Comparison of ENCODE assay signal across 1 cellular context in the genomic region with DNA sequence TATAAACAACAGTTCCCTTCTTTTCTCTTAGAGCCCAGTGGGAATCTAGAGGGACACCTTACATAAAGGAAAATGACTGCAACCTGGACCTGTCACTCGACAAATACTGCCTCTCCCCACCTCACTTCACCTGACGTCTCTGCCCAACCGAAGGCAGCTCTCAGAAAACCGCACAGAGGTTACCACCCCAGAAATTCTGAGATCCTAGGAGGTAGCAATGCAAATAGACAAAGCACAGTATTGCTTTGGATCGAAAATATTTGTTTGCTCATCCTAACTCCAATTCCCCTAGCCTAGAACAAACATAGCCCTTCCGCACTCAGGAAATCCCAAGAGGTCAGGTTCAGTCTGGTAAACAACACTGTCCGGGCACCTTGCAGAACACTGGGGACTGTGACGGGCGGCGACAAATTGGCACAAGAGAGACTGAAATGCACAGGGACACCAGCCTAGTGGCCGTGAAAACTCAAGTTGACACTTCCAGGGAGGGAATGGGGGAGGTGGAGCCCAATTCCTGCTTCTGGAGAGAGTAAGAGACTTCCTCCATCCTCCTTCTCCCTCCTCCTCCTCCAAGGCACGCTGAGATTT.
A peak's percentile ranks its signal among the peaks of the same experiment; 100 is the strongest.
TF ChIP-seq lines count a peak whose summit lies in the region.

No MANE protein-coding gene starts in this region.

TF ChIP-seq in HepG2, 621 proteins besides CTCF, POLR2A, EP300 and RAD21 (continued from another document and continues in another):
- TF ChIP-seq, protein P1, sequence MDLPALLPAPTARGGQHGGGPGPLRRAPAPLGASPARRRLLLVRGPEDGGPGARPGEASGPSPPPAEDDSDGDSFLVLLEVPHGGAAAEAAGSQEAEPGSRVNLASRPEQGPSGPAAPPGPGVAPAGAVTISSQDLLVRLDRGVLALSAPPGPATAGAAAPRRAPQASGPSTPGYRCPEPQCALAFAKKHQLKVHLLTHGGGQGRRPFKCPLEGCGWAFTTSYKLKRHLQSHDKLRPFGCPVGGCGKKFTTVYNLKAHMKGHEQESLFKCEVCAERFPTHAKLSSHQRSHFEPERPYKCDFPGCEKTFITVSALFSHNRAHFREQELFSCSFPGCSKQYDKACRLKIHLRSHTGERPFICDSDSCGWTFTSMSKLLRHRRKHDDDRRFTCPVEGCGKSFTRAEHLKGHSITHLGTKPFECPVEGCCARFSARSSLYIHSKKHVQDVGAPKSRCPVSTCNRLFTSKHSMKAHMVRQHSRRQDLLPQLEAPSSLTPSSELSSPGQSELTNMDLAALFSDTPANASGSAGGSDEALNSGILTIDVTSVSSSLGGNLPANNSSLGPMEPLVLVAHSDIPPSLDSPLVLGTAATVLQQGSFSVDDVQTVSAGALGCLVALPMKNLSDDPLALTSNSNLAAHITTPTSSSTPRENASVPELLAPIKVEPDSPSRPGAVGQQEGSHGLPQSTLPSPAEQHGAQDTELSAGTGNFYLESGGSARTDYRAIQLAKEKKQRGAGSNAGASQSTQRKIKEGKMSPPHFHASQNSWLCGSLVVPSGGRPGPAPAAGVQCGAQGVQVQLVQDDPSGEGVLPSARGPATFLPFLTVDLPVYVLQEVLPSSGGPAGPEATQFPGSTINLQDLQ (CRISPR knock-in tag; IDR thresholded peaks at IDR 0.05) = no peak
- TF ChIP-seq HHEX (CRISPR knock-in tag; IDR thresholded peaks at IDR 0.05) (peak; percentile 99), FOXJ3 (CRISPR knock-in tag; IDR thresholded peaks at IDR 0.05; ENCODE audit: borderline replicate concordance) (peak; percentile 87; the same call in 1 of the 2 replicates), POLR2G (IDR thresholded peaks at IDR 0.05; ENCODE audit: low read depth, low read length) (peak; percentile 34; the same call in 1 of the 2 replicates), NFE2L2 (IDR thresholded peaks at IDR 0.05; ENCODE audit: low read length) (no peak), NCOA2 (CRISPR knock-in tag; IDR thresholded peaks at IDR 0.05) (peak; percentile 91), KDM6A (CRISPR knock-in tag; IDR thresholded peaks at IDR 0.05; ENCODE audit: low read depth) (peak; percentile 48; the same call in 1 of the 2 replicates), HNF4G (IDR thresholded peaks at IDR 0.05; ENCODE audit: borderline replicate concordance, low read depth, low read length) (no peak), HNF4G (CRISPR knock-in tag; IDR thresholded peaks at IDR 0.05; ENCODE audit: borderline replicate concordance, low read depth) (no peak), SIX4 (CRISPR knock-in tag; IDR thresholded peaks at IDR 0.05) (peak; percentile 30; the same call in 1 of the 2 replicates), TSC22D2 (CRISPR knock-in tag; IDR thresholded peaks at IDR 0.05; ENCODE audit: borderline replicate concordance) (no peak), LCORL (IDR thresholded peaks at IDR 0.05) (no peak), LCORL (CRISPR knock-in tag; IDR thresholded peaks at IDR 0.05) (peak; percentile 59; the same call in 1 of the 2 replicates), MEIS1 (CRISPR knock-in tag; IDR thresholded peaks at IDR 0.05; ENCODE audit: borderline replicate concordance) (no peak), NR2F2 (IDR thresholded peaks at IDR 0.05; ENCODE audit: borderline replicate concordance, low read depth) (peak; percentile 93), ZSCAN21 (CRISPR knock-in tag; IDR thresholded peaks at IDR 0.05; ENCODE audit: borderline replicate concordance) (0 out of 2 replicates have a peak, but pooled peaks have one; percentile 10), NPAS2 (CRISPR knock-in tag; IDR thresholded peaks at IDR 0.05; ENCODE audit: borderline replicate concordance) (no peak), ELF3 (CRISPR knock-in tag; IDR thresholded peaks at IDR 0.05) (peak; percentile 27; the same call in 1 of the 2 replicates), ZFP1 (CRISPR knock-in tag; IDR thresholded peaks at IDR 0.05) (peak; percentile 71; the same call in 1 of the 2 replicates), SOX6 (IDR thresholded peaks at IDR 0.05) (no peak), SOX6 (CRISPR knock-in tag; IDR thresholded peaks at IDR 0.05) (peak; percentile 88), NCOR1 (IDR thresholded peaks at IDR 0.05; ENCODE audit: borderline replicate concordance, low read length) (no peak), HES4 (CRISPR knock-in tag; IDR thresholded peaks at IDR 0.05; ENCODE audit: borderline replicate concordance) (no peak), SAFB2 (CRISPR knock-in tag; IDR thresholded peaks at IDR 0.05; ENCODE audit: borderline replicate concordance, low read depth) (no peak; the same call in 1 of the 2 replicates), ZNF746 (CRISPR knock-in tag; IDR thresholded peaks at IDR 0.05) (peak; percentile 61; the same call in 1 of the 2 replicates), SIX1 (CRISPR knock-in tag; IDR thresholded peaks at IDR 0.05; ENCODE audit: borderline replicate concordance) (peak; percentile 77; the same call in 1 of the 2 replicates), XRCC5 (optimal IDR thresholded peaks at IDR 0.05; ENCODE audit: low read length) (peak; percentile 61)
- TF ChIP-seq, protein P2, sequence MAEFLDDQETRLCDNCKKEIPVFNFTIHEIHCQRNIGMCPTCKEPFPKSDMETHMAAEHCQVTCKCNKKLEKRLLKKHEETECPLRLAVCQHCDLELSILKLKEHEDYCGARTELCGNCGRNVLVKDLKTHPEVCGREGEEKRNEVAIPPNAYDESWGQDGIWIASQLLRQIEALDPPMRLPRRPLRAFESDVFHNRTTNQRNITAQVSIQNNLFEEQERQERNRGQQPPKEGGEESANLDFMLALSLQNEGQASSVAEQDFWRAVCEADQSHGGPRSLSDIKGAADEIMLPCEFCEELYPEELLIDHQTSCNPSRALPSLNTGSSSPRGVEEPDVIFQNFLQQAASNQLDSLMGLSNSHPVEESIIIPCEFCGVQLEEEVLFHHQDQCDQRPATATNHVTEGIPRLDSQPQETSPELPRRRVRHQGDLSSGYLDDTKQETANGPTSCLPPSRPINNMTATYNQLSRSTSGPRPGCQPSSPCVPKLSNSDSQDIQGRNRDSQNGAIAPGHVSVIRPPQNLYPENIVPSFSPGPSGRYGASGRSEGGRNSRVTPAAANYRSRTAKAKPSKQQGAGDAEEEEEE (CRISPR knock-in tag; IDR thresholded peaks at IDR 0.05; ENCODE audit: borderline replicate concordance) = no peak
- TF ChIP-seq, protein P3, sequence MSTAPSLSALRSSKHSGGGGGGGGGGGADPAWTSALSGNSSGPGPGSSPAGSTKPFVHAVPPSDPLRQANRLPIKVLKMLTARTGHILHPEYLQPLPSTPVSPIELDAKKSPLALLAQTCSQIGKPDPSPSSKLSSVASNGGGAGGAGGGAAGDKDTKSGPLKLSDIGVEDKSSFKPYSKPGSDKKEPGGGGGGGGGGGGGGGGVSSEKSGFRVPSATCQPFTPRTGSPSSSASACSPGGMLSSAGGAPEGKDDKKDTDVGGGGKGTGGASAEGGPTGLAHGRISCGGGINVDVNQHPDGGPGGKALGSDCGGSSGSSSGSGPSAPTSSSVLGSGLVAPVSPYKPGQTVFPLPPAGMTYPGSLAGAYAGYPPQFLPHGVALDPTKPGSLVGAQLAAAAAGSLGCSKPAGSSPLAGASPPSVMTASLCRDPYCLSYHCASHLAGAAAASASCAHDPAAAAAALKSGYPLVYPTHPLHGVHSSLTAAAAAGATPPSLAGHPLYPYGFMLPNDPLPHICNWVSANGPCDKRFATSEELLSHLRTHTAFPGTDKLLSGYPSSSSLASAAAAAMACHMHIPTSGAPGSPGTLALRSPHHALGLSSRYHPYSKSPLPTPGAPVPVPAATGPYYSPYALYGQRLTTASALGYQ (CRISPR knock-in tag; IDR thresholded peaks at IDR 0.05) = peak; percentile 94
- TF ChIP-seq, protein P4, sequence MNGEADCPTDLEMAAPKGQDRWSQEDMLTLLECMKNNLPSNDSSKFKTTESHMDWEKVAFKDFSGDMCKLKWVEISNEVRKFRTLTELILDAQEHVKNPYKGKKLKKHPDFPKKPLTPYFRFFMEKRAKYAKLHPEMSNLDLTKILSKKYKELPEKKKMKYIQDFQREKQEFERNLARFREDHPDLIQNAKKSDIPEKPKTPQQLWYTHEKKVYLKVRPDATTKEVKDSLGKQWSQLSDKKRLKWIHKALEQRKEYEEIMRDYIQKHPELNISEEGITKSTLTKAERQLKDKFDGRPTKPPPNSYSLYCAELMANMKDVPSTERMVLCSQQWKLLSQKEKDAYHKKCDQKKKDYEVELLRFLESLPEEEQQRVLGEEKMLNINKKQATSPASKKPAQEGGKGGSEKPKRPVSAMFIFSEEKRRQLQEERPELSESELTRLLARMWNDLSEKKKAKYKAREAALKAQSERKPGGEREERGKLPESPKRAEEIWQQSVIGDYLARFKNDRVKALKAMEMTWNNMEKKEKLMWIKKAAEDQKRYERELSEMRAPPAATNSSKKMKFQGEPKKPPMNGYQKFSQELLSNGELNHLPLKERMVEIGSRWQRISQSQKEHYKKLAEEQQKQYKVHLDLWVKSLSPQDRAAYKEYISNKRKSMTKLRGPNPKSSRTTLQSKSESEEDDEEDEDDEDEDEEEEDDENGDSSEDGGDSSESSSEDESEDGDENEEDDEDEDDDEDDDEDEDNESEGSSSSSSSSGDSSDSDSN (CRISPR knock-in tag; IDR thresholded peaks at IDR 0.05) = no peak
- TF ChIP-seq, protein P5, sequence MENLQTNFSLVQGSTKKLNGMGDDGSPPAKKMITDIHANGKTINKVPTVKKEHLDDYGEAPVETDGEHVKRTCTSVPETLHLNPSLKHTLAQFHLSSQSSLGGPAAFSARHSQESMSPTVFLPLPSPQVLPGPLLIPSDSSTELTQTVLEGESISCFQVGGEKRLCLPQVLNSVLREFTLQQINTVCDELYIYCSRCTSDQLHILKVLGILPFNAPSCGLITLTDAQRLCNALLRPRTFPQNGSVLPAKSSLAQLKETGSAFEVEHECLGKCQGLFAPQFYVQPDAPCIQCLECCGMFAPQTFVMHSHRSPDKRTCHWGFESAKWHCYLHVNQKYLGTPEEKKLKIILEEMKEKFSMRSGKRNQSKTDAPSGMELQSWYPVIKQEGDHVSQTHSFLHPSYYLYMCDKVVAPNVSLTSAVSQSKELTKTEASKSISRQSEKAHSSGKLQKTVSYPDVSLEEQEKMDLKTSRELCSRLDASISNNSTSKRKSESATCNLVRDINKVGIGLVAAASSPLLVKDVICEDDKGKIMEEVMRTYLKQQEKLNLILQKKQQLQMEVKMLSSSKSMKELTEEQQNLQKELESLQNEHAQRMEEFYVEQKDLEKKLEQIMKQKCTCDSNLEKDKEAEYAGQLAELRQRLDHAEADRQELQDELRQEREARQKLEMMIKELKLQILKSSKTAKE (CRISPR knock-in tag; IDR thresholded peaks at IDR 0.05; ENCODE audit: borderline replicate concordance) = peak; percentile 96
- TF ChIP-seq, protein P6, sequence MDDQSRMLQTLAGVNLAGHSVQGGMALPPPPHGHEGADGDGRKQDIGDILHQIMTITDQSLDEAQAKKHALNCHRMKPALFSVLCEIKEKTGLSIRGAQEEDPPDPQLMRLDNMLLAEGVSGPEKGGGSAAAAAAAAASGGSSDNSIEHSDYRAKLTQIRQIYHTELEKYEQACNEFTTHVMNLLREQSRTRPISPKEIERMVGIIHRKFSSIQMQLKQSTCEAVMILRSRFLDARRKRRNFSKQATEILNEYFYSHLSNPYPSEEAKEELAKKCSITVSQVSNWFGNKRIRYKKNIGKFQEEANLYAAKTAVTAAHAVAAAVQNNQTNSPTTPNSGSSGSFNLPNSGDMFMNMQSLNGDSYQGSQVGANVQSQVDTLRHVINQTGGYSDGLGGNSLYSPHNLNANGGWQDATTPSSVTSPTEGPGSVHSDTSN (CRISPR knock-in tag; IDR thresholded peaks at IDR 0.05; ENCODE audit: borderline replicate concordance) = no peak
- TF ChIP-seq, protein P7, sequence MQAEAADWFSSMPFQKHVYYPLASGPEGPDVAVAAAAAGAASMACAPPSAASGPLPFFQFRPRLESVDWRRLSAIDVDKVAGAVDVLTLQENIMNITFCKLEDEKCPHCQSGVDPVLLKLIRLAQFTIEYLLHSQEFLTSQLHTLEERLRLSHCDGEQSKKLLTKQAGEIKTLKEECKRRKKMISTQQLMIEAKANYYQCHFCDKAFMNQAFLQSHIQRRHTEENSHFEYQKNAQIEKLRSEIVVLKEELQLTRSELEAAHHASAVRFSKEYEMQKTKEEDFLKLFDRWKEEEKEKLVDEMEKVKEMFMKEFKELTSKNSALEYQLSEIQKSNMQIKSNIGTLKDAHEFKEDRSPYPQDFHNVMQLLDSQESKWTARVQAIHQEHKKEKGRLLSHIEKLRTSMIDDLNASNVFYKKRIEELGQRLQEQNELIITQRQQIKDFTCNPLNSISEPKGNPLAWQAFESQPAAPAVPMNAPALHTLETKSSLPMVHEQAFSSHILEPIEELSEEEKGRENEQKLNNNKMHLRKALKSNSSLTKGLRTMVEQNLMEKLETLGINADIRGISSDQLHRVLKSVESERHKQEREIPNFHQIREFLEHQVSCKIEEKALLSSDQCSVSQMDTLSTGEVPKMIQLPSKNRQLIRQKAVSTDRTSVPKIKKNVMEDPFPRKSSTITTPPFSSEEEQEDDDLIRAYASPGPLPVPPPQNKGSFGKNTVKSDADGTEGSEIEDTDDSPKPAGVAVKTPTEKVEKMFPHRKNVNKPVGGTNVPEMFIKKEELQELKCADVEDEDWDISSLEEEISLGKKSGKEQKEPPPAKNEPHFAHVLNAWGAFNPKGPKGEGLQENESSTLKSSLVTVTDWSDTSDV (CRISPR knock-in tag; IDR thresholded peaks at IDR 0.05) = no peak
- TF ChIP-seq, protein P8, sequence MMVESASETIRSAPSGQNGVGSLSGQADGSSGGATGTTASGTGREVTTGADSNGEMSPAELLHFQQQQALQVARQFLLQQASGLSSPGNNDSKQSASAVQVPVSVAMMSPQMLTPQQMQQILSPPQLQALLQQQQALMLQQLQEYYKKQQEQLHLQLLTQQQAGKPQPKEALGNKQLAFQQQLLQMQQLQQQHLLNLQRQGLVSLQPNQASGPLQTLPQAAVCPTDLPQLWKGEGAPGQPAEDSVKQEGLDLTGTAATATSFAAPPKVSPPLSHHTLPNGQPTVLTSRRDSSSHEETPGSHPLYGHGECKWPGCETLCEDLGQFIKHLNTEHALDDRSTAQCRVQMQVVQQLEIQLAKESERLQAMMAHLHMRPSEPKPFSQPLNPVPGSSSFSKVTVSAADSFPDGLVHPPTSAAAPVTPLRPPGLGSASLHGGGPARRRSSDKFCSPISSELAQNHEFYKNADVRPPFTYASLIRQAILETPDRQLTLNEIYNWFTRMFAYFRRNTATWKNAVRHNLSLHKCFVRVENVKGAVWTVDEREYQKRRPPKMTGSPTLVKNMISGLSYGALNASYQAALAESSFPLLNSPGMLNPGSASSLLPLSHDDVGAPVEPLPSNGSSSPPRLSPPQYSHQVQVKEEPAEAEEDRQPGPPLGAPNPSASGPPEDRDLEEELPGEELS (CRISPR knock-in tag; IDR thresholded peaks at IDR 0.05) = peak; percentile 96
- TF ChIP-seq, protein P9, sequence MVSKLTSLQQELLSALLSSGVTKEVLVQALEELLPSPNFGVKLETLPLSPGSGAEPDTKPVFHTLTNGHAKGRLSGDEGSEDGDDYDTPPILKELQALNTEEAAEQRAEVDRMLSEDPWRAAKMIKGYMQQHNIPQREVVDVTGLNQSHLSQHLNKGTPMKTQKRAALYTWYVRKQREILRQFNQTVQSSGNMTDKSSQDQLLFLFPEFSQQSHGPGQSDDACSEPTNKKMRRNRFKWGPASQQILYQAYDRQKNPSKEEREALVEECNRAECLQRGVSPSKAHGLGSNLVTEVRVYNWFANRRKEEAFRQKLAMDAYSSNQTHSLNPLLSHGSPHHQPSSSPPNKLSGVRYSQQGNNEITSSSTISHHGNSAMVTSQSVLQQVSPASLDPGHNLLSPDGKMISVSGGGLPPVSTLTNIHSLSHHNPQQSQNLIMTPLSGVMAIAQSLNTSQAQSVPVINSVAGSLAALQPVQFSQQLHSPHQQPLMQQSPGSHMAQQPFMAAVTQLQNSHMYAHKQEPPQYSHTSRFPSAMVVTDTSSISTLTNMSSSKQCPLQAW (CRISPR knock-in tag; IDR thresholded peaks at IDR 0.05) = peak; percentile 87
